ENCODE assay signal across 22 cellular contexts in genomic region chr6:51016489-51016888, GRCh38.
DNase-seq lines count a peak whose midpoint lies in the region; ATAC-seq and TF ChIP-seq lines count a peak whose summit lies in the region.
"Had no signal": no experiment of that assay in that cellular context is flagged by ENCODE, and none has a peak within 500 bp of the region (broad histone marks: within the 10 kb centered on the region; RNA-seq: fewer than 3 reads in every experiment).

No MANE protein-coding gene starts in this region.

- peak; percentile 50 for ATAC-seq in GM18907 (IDR thresholded peaks at IDR 0.05; ENCODE audit: unreplicated experiment)

- H3K36me3 ChIP-seq in KMS-11 (ENCODE audit: insufficient read depth): no peaks in the 10 kb centered on the region
- H3K36me3 ChIP-seq: BE2C, BLaER1 had no signal

- H3K27ac Mint-ChIP-seq in glutamatergic neuron (ENCODE audit: unreplicated experiment): no peak overlapping the region
- H3K27ac Mint-ChIP-seq: CD14-positive monocyte; CD4-positive, alpha-beta memory T cell; CD4-positive, CD25-positive, alpha-beta regulatory T cell; CD8-positive, alpha-beta memory T cell had no signal

- H3K4me2 ChIP-seq in KMS-11: peak overlapping the region; percentile 26
- H3K4me2 ChIP-seq: BLaER1 had no signal

- no peaks in the 10 kb centered on the region for H3K27me3 Mint-ChIP-seq in glutamatergic neuron (ENCODE audit: unreplicated experiment)
- H3K27me3 Mint-ChIP-seq: CD4-positive, alpha-beta memory T cell; CD8-positive, alpha-beta memory T cell had no signal

- no peaks in the 10 kb centered on the region for H3K79me2 ChIP-seq in KMS-11 (ENCODE audit: insufficient read depth, low read depth)

- no peak overlapping the region for H2AFZ ChIP-seq in KMS-11 (ENCODE audit: low read depth)

- H4K20me1 ChIP-seq in KMS-11 (ENCODE audit: insufficient read depth): no peaks in the 10 kb centered on the region
- H4K20me1 ChIP-seq: BLaER1 had no signal

- no peaks in the 10 kb centered on the region for H3K27me3 ChIP-seq in KMS-11 (ENCODE audit: insufficient read depth, low read depth)
- H3K27me3 ChIP-seq: BE2C, BLaER1 had no signal

- H3K27ac ChIP-seq in KMS-11: no peak overlapping the region; the same call in 1 of the 2 replicates
- H3K27ac ChIP-seq: BLaER1 had no signal

- H3K36me3 Mint-ChIP-seq in glutamatergic neuron (ENCODE audit: unreplicated experiment): no peaks in the 10 kb centered on the region
- H3K36me3 Mint-ChIP-seq: CD14-positive monocyte; CD4-positive, alpha-beta memory T cell; CD4-positive, CD25-positive, alpha-beta regulatory T cell; CD8-positive, alpha-beta memory T cell had no signal

- no peak overlapping the region for H3K4me3 ChIP-seq in KMS-11 (IDR thresholded peaks at IDR 0.05; ENCODE audit: insufficient read depth, low read depth, low read length)
- H3K4me3 ChIP-seq: BLaER1 had no signal

- no peak for DNase-seq in NCI-H526 (lab: John Stamatoyannopoulos, UW)
- no peak for DNase-seq in NCI-H446 (lab: John Stamatoyannopoulos, UW)
- DNase-seq in glutamatergic neuron: no peak
- DNase-seq: 8988T; ACHN; BE2C; C1 segment of cervical spinal cord; CD4-positive, alpha-beta memory T cell; CD4-positive, CD25-positive, alpha-beta regulatory T cell; CD8-positive, alpha-beta memory T cell; COR-L47; DMS 273 treated with DMSO at 0.1 percent for 48 hours; DMS153; DMS53; DMS79; DND-41; EL; GDM1 had no signal

- H3K9ac ChIP-seq in KMS-11: no peak overlapping the region
- H3K9ac ChIP-seq: BLaER1 had no signal

- peaks cover 25% of the 10 kb centered on the region for H3K4me1 ChIP-seq in KMS-11 (ENCODE audit: low read depth, poor library complexity, severe bottlenecking)

- no peak overlapping the region for H3K4me3 Mint-ChIP-seq in glutamatergic neuron (ENCODE audit: unreplicated experiment)
- H3K4me3 Mint-ChIP-seq: CD14-positive monocyte; CD4-positive, alpha-beta memory T cell; CD8-positive, alpha-beta memory T cell had no signal

- H3K9me3 Mint-ChIP-seq in glutamatergic neuron (ENCODE audit: unreplicated experiment): no peaks in the 10 kb centered on the region

- H3K4me1 Mint-ChIP-seq in glutamatergic neuron (ENCODE audit: low read depth, unreplicated experiment): no peaks in the 10 kb centered on the region
- H3K4me1 Mint-ChIP-seq: CD14-positive monocyte; CD4-positive, alpha-beta memory T cell; CD4-positive, CD25-positive, alpha-beta regulatory T cell; CD8-positive, alpha-beta memory T cell had no signal

- TF ChIP-seq CTCF in KMS-11 (conservative IDR thresholded peaks at IDR 0.05; ENCODE audit: low read depth, low read length) (no peak), glutamatergic neuron (IDR thresholded peaks at IDR 0.05; ENCODE audit: partially characterized antibody, unreplicated experiment) (no peak)
